In the genomic region with DNA sequence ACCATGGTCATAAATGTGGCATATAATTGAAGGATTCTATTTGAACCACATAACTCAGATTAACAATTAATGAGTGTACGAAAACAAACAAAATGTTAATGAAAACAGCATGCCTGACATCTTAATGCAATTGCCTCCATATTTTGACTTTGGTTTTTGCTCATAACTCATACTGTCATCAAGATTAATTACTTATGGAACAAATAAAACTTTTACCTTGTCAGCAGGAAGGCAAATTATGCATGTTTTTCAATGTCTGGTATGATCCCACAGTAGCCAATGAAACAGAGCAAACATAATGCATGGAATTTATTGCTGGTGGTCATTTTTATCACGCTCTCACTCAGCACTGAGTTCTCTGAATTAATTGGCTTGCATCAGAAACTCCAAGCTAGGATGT, we compare ENCODE assay signal across 29 cellular contexts.
"Had no signal": no experiment of that assay in that cellular context is flagged by ENCODE, and none has a peak within 500 bp of the region (broad histone marks: within the 10 kb centered on the region; RNA-seq: fewer than 3 reads in every experiment).

No MANE protein-coding gene starts in this region.

- DNase-seq: activated CD4-positive, alpha-beta memory T cell treated with anti-CD3 and anti-CD28 coated beads, Interleukin-2, amount 10 ng/mL, durations not matched to agents 7 days and 5 days; activated CD4-positive, alpha-beta T cell treated with anti-CD3 and anti-CD28 coated beads for 36 hours; activated CD4-positive, alpha-beta T cell treated with anti-CD3 and anti-CD28 coated beads, Interleukin-2, amount 10 ng/mL, durations not matched to agents 24 days and 14 days; activated CD4-positive, alpha-beta T cell treated with anti-CD3 and anti-CD28 coated beads, Interleukin-2, amount 50 U/mL, for 4 hours; activated CD4-positive, CD25-positive, alpha-beta regulatory T cell; activated CD4-positive, CD25-positive, alpha-beta regulatory T cell treated with anti-CD3 and anti-CD28 coated beads, Interleukin-2, amount 50 U/mL, for 72 hours; activated CD8-positive, alpha-beta memory T cell treated with anti-CD3 and anti-CD28 coated beads, Interleukin-2, amount 50 U/mL, for 48 hours; activated gamma-delta T cell; activated naive CD4-positive, alpha-beta T cell; activated naive CD4-positive, alpha-beta T cell treated with anti-CD3 and anti-CD28 coated beads, Interleukin-2, amount 10 ng/mL, durations not matched to agents 7 days and 5 days; activated naive CD8-positive, alpha-beta T cell treated with anti-CD3 and anti-CD28 coated beads, Interleukin-2, amount 10 ng/mL, durations not matched to agents 7 days and 5 days; activated T-cell treated with anti-CD3 and anti-CD28 coated beads for 4 hours; activated T-cell treated with anti-CD3 and anti-CD28 coated beads, Interleukin-2, amount 50 U/mL, for 24 hours; activated T-cell treated with anti-CD3 and anti-CD28 coated beads, Interleukin-2, amount 50 U/mL, for 72 hours; brain microvascular endothelial cell; dorsolateral prefrontal cortex; effector memory CD4-positive, alpha-beta T cell; endodermal cell; erythroblast; foreskin keratinocyte; head of caudate nucleus; hippocampal formation; T-helper 17 cell; T1000 had no signal

- H3K36me3 ChIP-seq: ascending aorta, brain microvascular endothelial cell, gastroesophageal sphincter had no signal

- H3K4me3 ChIP-seq: ascending aorta, coronary artery, dorsolateral prefrontal cortex, esophagus muscularis mucosa, gastroesophageal sphincter had no signal

- H3K27ac ChIP-seq: ascending aorta, brain microvascular endothelial cell, coronary artery, dorsolateral prefrontal cortex, esophagus muscularis mucosa, foreskin keratinocyte, gastroesophageal sphincter had no signal

- H3K27me3 ChIP-seq: ascending aorta, brain microvascular endothelial cell, dorsolateral prefrontal cortex, esophagus muscularis mucosa, foreskin keratinocyte, gastroesophageal sphincter had no signal

- ATAC-seq: activated CD4-positive, alpha-beta T cell treated with anti-CD3 and anti-CD28 coated beads for 36 hours; activated naive CD4-positive, alpha-beta T cell treated with anti-CD3 and anti-CD28 coated beads, Interleukin-2, amount 50 U/mL, for 72 hours; activated T-cell treated with anti-CD3 and anti-CD28 coated beads, Interleukin-2, amount 50 U/mL, for 72 hours; foreskin keratinocyte; gastroesophageal sphincter; T-helper 17 cell had no signal

- H3K9me3 ChIP-seq: ascending aorta, esophagus muscularis mucosa, gastroesophageal sphincter had no signal
